ENCODE assay signal across 10 cellular contexts in genomic region chr10:44385726-44386438, GRCh38. TPM values are rescaled to one million over a fixed set of nuclear protein-coding genes. Genes with fewer than 3 reads are reported as not detected.
DNase-seq lines count a peak whose midpoint lies in the region; ATAC-seq and TF ChIP-seq lines count a peak whose summit lies in the region.
"Had no signal": no experiment of that assay in that cellular context is flagged by ENCODE, and none has a peak within 500 bp of the region (broad histone marks: within the 10 kb centered on the region; RNA-seq: fewer than 3 reads in every experiment).

No MANE protein-coding gene starts in this region.

- peak overlapping the region; percentile 51 for H3K4me3 ChIP-seq in iPS-18a (ENCODE audit: low read length)
- peak overlapping the region in 7 of 8 donors; percentile 39 to 70 (median 50) for H3K4me3 ChIP-seq in spleen

- H3K4me1 ChIP-seq in iPS-18a (ENCODE audit: control insufficient read depth, low read depth, low read length) (peaks cover 34% of the 10 kb centered on the region), spleen (peaks cover 0 to 46% (median 25%) of the 10 kb centered on the region in 6 donors)

- WGBS in spleen, 5 donors = 15 to 22% (median 19%) methylated on average over 31 to 47 of the region's 47 CpGs

- peaks cover 37% of the 10 kb centered on the region for H3K27me3 Mint-ChIP-seq in T-helper 1 cell treated with Interleukin-12 subunit alpha and Interleukin-12 subunit beta and Interleukin-4 antibody, amounts not matched to agents 30 μg/mL and 1 μg/mL, for 36 hours (ENCODE audit: low read depth)
- peaks cover 27% of the 10 kb centered on the region for H3K27me3 Mint-ChIP-seq in activated T-helper 1 cell treated with anti-CD3 and anti-CD28 coated beads, Interleukin-12 subunit alpha, Interleukin-12 subunit beta, Interleukin-2, Interleukin-4 antibody, amounts not matched to agents 30 ng/mL and 10 ng/mL and 1 ng/mL, durations not matched to agents 14 hours and 24 hours and 36 hours (ENCODE audit: insufficient read depth)

- no peaks in the 10 kb centered on the region for H3K9me3 Mint-ChIP-seq in T-helper 1 cell treated with Interleukin-12 subunit alpha and Interleukin-12 subunit beta and Interleukin-4 antibody, amounts not matched to agents 30 μg/mL and 1 μg/mL, for 36 hours
- no peaks in the 10 kb centered on the region for H3K9me3 Mint-ChIP-seq in activated T-helper 1 cell treated with anti-CD3 and anti-CD28 coated beads, Interleukin-12 subunit alpha, Interleukin-12 subunit beta, Interleukin-2, Interleukin-4 antibody, amounts not matched to agents 30 ng/mL and 10 ng/mL and 1 ng/mL, durations not matched to agents 14 hours and 24 hours and 36 hours

- no peak overlapping the region for H3K27ac ChIP-seq in iPS-18a (ENCODE audit: low read length)
- peak overlapping the region in 7 of 8 donors; percentile 39 to 81 (median 75) for H3K27ac ChIP-seq in spleen

- intact Hi-C loops in activated T-helper 1 cell treated with anti-CD3 and anti-CD28 coated beads, Interleukin-12 subunit alpha, Interleukin-12 subunit beta, Interleukin-2, Interleukin-4 antibody, amounts not matched to agents 30 ng/mL and 10 ng/mL and 1 ng/mL, durations not matched to agents 14 hours and 24 hours and 36 hours (cut with micrococcal nuclease) = loop anchor here (1.0 to 5.0 kb wide), 2 partner anchors 481 to 696 kb away; no protein-coding TSS in a partner anchor
- intact Hi-C loops in spleen (cut with DNase I; ENCODE audit: low total_unique reads) = loop anchor here (5.0 kb wide), 1 partner anchor 714 kb away; no protein-coding TSS in a partner anchor

- H3K36me3 Mint-ChIP-seq in T-helper 1 cell treated with Interleukin-12 subunit alpha and Interleukin-12 subunit beta and Interleukin-4 antibody, amounts not matched to agents 30 μg/mL and 1 μg/mL, for 36 hours (ENCODE audit: low read depth) = peaks cover 2% of the 10 kb centered on the region
- no peaks in the 10 kb centered on the region for H3K36me3 Mint-ChIP-seq in activated T-helper 1 cell treated with anti-CD3 and anti-CD28 coated beads, Interleukin-12 subunit alpha, Interleukin-12 subunit beta, Interleukin-2, Interleukin-4 antibody, amounts not matched to agents 30 ng/mL and 10 ng/mL and 1 ng/mL, durations not matched to agents 14 hours and 24 hours and 36 hours (ENCODE audit: low read depth)

- no peak for DNase-seq in T-helper 1 cell
- no peak for DNase-seq in activated T-helper 1 cell treated with anti-CD3 and anti-CD28 coated beads, Interleukin-12 subunit alpha, Interleukin-12 subunit beta, Interleukin-2, Interleukin-4 antibody, amounts not matched to agents 30 ng/mL and 10 ng/mL and 1 ng/mL, durations not matched to agents 14 hours and 24 hours and 36 hours (ENCODE audit: low spot score)
- peak; percentile 81 for DNase-seq in spleen
- DNase-seq in dermis blood vessel endothelial cell = no peak
- DNase-seq in amniotic stem cell (lab: John Stamatoyannopoulos, UW) = no peak
- DNase-seq: NCI-H1092 had no signal

- peak overlapping the region; percentile 12 for H3K9ac ChIP-seq in iPS-18a (ENCODE audit: low read length)

- peaks cover 39% of the 10 kb centered on the region for H3K27me3 ChIP-seq in iPS-18a (ENCODE audit: control insufficient read depth, insufficient read depth, low read length)
- peaks cover 0 to 80% (median 36%) of the 10 kb centered on the region in 7 donors for H3K27me3 ChIP-seq in spleen (replicated peaks in 1 of 7)

- no peaks in the 10 kb centered on the region for H3K9me3 ChIP-seq in iPS-18a (ENCODE audit: control insufficient read depth, low read depth, low read length)
- no peaks in the 10 kb centered on the region for H3K9me3 ChIP-seq in spleen

- peaks cover 2% of the 10 kb centered on the region for H3K4me1 Mint-ChIP-seq in T-helper 1 cell treated with Interleukin-12 subunit alpha and Interleukin-12 subunit beta and Interleukin-4 antibody, amounts not matched to agents 30 μg/mL and 1 μg/mL, for 36 hours (ENCODE audit: low read depth)
- H3K4me1 Mint-ChIP-seq in activated T-helper 1 cell treated with anti-CD3 and anti-CD28 coated beads, Interleukin-12 subunit alpha, Interleukin-12 subunit beta, Interleukin-2, Interleukin-4 antibody, amounts not matched to agents 30 ng/mL and 10 ng/mL and 1 ng/mL, durations not matched to agents 14 hours and 24 hours and 36 hours (ENCODE audit: low read depth) = no peaks in the 10 kb centered on the region

- H3K36me3 ChIP-seq in iPS-18a (ENCODE audit: control insufficient read depth, low read depth, low read length) (no peaks in the 10 kb centered on the region), spleen (no peaks in the 10 kb centered on the region)

- no peak for ATAC-seq in GM21737 (IDR thresholded peaks at IDR 0.05; ENCODE audit: unreplicated experiment)

- TF ChIP-seq CTCF in spleen (IDR thresholded peaks at IDR 0.05 in 8 of 11, conservative IDR thresholded peaks at IDR 0.05 in 3 of 11) = no peak

- no peak for TF ChIP-seq POLR2A in spleen (IDR thresholded peaks at IDR 0.05)

- peak overlapping the region; percentile 51 for H3K4me3 Mint-ChIP-seq in T-helper 1 cell treated with Interleukin-12 subunit alpha and Interleukin-12 subunit beta and Interleukin-4 antibody, amounts not matched to agents 30 μg/mL and 1 μg/mL, for 36 hours
- H3K4me3 Mint-ChIP-seq in activated T-helper 1 cell treated with anti-CD3 and anti-CD28 coated beads, Interleukin-12 subunit alpha, Interleukin-12 subunit beta, Interleukin-2, Interleukin-4 antibody, amounts not matched to agents 30 ng/mL and 10 ng/mL and 1 ng/mL, durations not matched to agents 14 hours and 24 hours and 36 hours = peak overlapping the region; percentile 60

- H3K27ac Mint-ChIP-seq in T-helper 1 cell treated with Interleukin-12 subunit alpha and Interleukin-12 subunit beta and Interleukin-4 antibody, amounts not matched to agents 30 μg/mL and 1 μg/mL, for 36 hours = no peak overlapping the region
- no peak overlapping the region for H3K27ac Mint-ChIP-seq in activated T-helper 1 cell treated with anti-CD3 and anti-CD28 coated beads, Interleukin-12 subunit alpha, Interleukin-12 subunit beta, Interleukin-2, Interleukin-4 antibody, amounts not matched to agents 30 ng/mL and 10 ng/mL and 1 ng/mL, durations not matched to agents 14 hours and 24 hours and 36 hours

RNA-seq across cellular contexts. Expression of gene CXCL12, which starts 1.0 kb away (rescaled TPM):
- total RNA-seq in activated T-helper 1 cell treated with anti-CD3 and anti-CD28 coated beads, Interleukin-12 subunit alpha, Interleukin-12 subunit beta, Interleukin-2, Interleukin-4 antibody, amounts not matched to agents 30 ng/mL and 10 ng/mL and 1 ng/mL, durations not matched to agents 14 hours and 24 hours and 36 hours = not detected in 2 replicates
- 100 to 1,000 TPM; 262 to 549 (median 387) TPM for total RNA-seq in spleen
- 10 to 100 TPM; 22.7 to 64.5 (median 44.7) TPM for polyA plus RNA-seq in spleen
- 2.9 and 5.1 TPM in 2 replicates for total RNA-seq in dermis blood vessel endothelial cell
- total RNA-seq: T-helper 2 cell treated with Interferon-gamma antibody and Interleukin-4, amounts not matched to agents 100 ng/mL and 5 ng/mL, for 36 hours had no signal

Comparison
In these comparisons a context has a peak if more than half of its experiments do, and no peak if none do; other contexts are left out.
1. RNA of gene CXCL12, which starts 1.0 kb away (total RNA-seq): 262 to 549 TPM in spleen; 2.9 to 5.1 TPM in dermis blood vessel endothelial cell and not detected in activated T-helper 1 cell treated with anti-CD3 and anti-CD28 coated beads, Interleukin-12 subunit alpha, Interleukin-12 subunit beta, Interleukin-2, Interleukin-4 antibody, amounts not matched to agents 30 ng/mL and 10 ng/mL and 1 ng/mL, durations not matched to agents 14 hours and 24 hours and 36 hours; every median in the first group is over 10 times any median in the second.